In genomic region chr14:22565391-22565945, GRCh38 we compare ENCODE assay signal across 10 cellular contexts. TPM values are rescaled to one million over a fixed set of nuclear protein-coding genes. Genes with fewer than 3 reads are reported as not detected.
DNase-seq lines count a peak whose midpoint lies in the region; ATAC-seq and TF ChIP-seq lines count a peak whose summit lies in the region.
"Had no signal": no experiment of that assay in that cellular context is flagged by ENCODE, and none has a peak within 500 bp of the region (broad histone marks: within the 10 kb centered on the region; RNA-seq: fewer than 3 reads in every experiment).

No MANE protein-coding gene starts in this region.

- no peak for ATAC-seq in activated CD4-positive, alpha-beta T cell treated with anti-CD3 and anti-CD28 coated beads for 36 hours
- peak; percentile 31 for ATAC-seq in HG02981 (IDR thresholded peaks at IDR 0.05; ENCODE audit: unreplicated experiment)
- ATAC-seq in stimulated activated naive CD8-positive, alpha-beta T cell treated with anti-CD3 and anti-CD28 coated beads, Interleukin-15, Interleukin-2, amounts not matched to agents 100 U/mL and 50 U/mL, for 24 hours, result no peak
- ATAC-seq: sciatic nerve had no signal

- H3K4me3 Mint-ChIP-seq in activated CD4-positive, alpha-beta T cell treated with anti-CD3 and anti-CD28 coated beads for 36 hours, result peak overlapping the region; percentile 69
- H3K4me3 Mint-ChIP-seq in activated naive CD8-positive, alpha-beta T cell treated with anti-CD3 and anti-CD28 coated beads for 36 hours, result peak overlapping the region; percentile 74
- H3K4me3 Mint-ChIP-seq in mesothelial cell of epicardium, result no peak overlapping the region

- H3K36me3 Mint-ChIP-seq in activated CD4-positive, alpha-beta T cell treated with anti-CD3 and anti-CD28 coated beads for 36 hours (ENCODE audit: low read depth), result peaks cover 68% of the 10 kb centered on the region
- H3K36me3 Mint-ChIP-seq in activated naive CD8-positive, alpha-beta T cell treated with anti-CD3 and anti-CD28 coated beads for 36 hours, result peaks cover 48% of the 10 kb centered on the region
- peaks cover 17% of the 10 kb centered on the region for H3K36me3 Mint-ChIP-seq in mesothelial cell of epicardium

- TF ChIP-seq CTCF in mesothelial cell of epicardium (IDR thresholded peaks at IDR 0.05; ENCODE audit: unreplicated experiment), result no peak

- POLR2A ChIA-PET in activated CD4-positive, alpha-beta T cell treated with anti-CD3 and anti-CD28 coated beads for 36 hours (lab: Charles Lee), result interaction anchor here (0.6 to 5.0 kb wide), 3 partner anchors 10 to 306 kb away, joined by 5 to 34 read pairs (median 7); no protein-coding TSS in a partner anchor

- intact Hi-C loops in activated CD4-positive, alpha-beta T cell treated with anti-CD3 and anti-CD28 coated beads for 36 hours (cut with DNase I, micrococcal nuclease), result loop anchor here in 1 of 2 experiments (5.0 kb wide), 1 partner anchor 33 kb away; no protein-coding TSS in a partner anchor

- DNase-seq in activated CD4-positive, alpha-beta T cell treated with anti-CD3 and anti-CD28 coated beads for 36 hours, result no peak
- DNase-seq in activated CD4-positive, alpha-beta T cell treated with anti-CD3 and anti-CD28 coated beads, Interleukin-2, amount 50 U/mL, for 1 hour, result no peak
- DNase-seq in activated naive CD8-positive, alpha-beta T cell treated with anti-CD3 and anti-CD28 coated beads for 36 hours, result no peak
- DNase-seq in stimulated activated naive CD8-positive, alpha-beta T cell treated with anti-CD3 and anti-CD28 coated beads, Interleukin-15, Interleukin-2, amounts not matched to agents 100 U/mL and 50 U/mL, for 24 hours, result peak; percentile 28
- DNase-seq in mesothelial cell of epicardium (ENCODE audit: low spot score in 2 of 2, unreplicated experiment in 2 of 2) (no peak), NCI-H2081 (lab: John Stamatoyannopoulos, UW) (no peak), NCI-H1436 treated with DMSO at 0.1 percent for 48 hours (lab: John Stamatoyannopoulos, UW) (no peak)
- DNase-seq: NCI-H524 had no signal

- H3K27me3 Mint-ChIP-seq in activated CD4-positive, alpha-beta T cell treated with anti-CD3 and anti-CD28 coated beads for 36 hours, result no peaks in the 10 kb centered on the region
- no peaks in the 10 kb centered on the region for H3K27me3 Mint-ChIP-seq in activated naive CD8-positive, alpha-beta T cell treated with anti-CD3 and anti-CD28 coated beads for 36 hours
- no peaks in the 10 kb centered on the region for H3K27me3 Mint-ChIP-seq in mesothelial cell of epicardium (ENCODE audit: low read depth)

- CTCF ChIA-PET in activated CD4-positive, alpha-beta T cell treated with anti-CD3 and anti-CD28 coated beads for 36 hours (lab: Charles Lee), result interaction anchor here (0.5 to 16.1 kb wide), 17 partner anchors 11 to 714 kb away, joined by 3 to 342 read pairs (median 7); partner anchors contain the start of genes ABHD4, DAD1 and OXA1L

- H3K9me3 Mint-ChIP-seq in activated CD4-positive, alpha-beta T cell treated with anti-CD3 and anti-CD28 coated beads for 36 hours (ENCODE audit: low read depth), result no peaks in the 10 kb centered on the region
- no peaks in the 10 kb centered on the region for H3K9me3 Mint-ChIP-seq in activated naive CD8-positive, alpha-beta T cell treated with anti-CD3 and anti-CD28 coated beads for 36 hours
- no peaks in the 10 kb centered on the region for H3K9me3 Mint-ChIP-seq in mesothelial cell of epicardium

- peak overlapping the region; percentile 100 for H3K27ac Mint-ChIP-seq in activated CD4-positive, alpha-beta T cell treated with anti-CD3 and anti-CD28 coated beads for 36 hours
- H3K27ac Mint-ChIP-seq in activated naive CD8-positive, alpha-beta T cell treated with anti-CD3 and anti-CD28 coated beads for 36 hours, result peak overlapping the region; percentile 97
- no peak overlapping the region for H3K27ac Mint-ChIP-seq in mesothelial cell of epicardium

- peaks cover 95% of the 10 kb centered on the region for H3K4me1 Mint-ChIP-seq in activated CD4-positive, alpha-beta T cell treated with anti-CD3 and anti-CD28 coated beads for 36 hours
- H3K4me1 Mint-ChIP-seq in activated naive CD8-positive, alpha-beta T cell treated with anti-CD3 and anti-CD28 coated beads for 36 hours, result peaks cover 91% of the 10 kb centered on the region
- H3K4me1 Mint-ChIP-seq in mesothelial cell of epicardium, result peaks cover 7% of the 10 kb centered on the region

RNA-seq across cellular contexts. Expression of gene DAD1, which starts 23.6 kb away (rescaled TPM):
- 100 to 1,000 TPM; 265 to 302 TPM for total RNA-seq in activated CD4-positive, alpha-beta T cell treated with anti-CD3 and anti-CD28 coated beads for 36 hours
- 100 to 1,000 TPM; 197 to 208 TPM for total RNA-seq in activated naive CD8-positive, alpha-beta T cell treated with anti-CD3 and anti-CD28 coated beads for 36 hours
- 140 to 141 TPM (median 141 TPM) in 3 replicates for total RNA-seq in mesothelial cell of epicardium

RNA-seq across cellular contexts. Expression of gene ABHD4, which starts 32.6 kb away (rescaled TPM):
- total RNA-seq in activated CD4-positive, alpha-beta T cell treated with anti-CD3 and anti-CD28 coated beads for 36 hours, result 10 to 100 TPM in 1 of 2 experiments, 1 to 10 TPM in 1; 8.3 to 10.5 TPM
- 1 to 10 TPM; 8.2 to 8.7 TPM for total RNA-seq in activated naive CD8-positive, alpha-beta T cell treated with anti-CD3 and anti-CD28 coated beads for 36 hours
- 28.2 to 29.3 TPM (median 28.4 TPM) in 3 replicates for total RNA-seq in mesothelial cell of epicardium
